8 cellular contexts compared by ENCODE assay signal in the genomic region with DNA sequence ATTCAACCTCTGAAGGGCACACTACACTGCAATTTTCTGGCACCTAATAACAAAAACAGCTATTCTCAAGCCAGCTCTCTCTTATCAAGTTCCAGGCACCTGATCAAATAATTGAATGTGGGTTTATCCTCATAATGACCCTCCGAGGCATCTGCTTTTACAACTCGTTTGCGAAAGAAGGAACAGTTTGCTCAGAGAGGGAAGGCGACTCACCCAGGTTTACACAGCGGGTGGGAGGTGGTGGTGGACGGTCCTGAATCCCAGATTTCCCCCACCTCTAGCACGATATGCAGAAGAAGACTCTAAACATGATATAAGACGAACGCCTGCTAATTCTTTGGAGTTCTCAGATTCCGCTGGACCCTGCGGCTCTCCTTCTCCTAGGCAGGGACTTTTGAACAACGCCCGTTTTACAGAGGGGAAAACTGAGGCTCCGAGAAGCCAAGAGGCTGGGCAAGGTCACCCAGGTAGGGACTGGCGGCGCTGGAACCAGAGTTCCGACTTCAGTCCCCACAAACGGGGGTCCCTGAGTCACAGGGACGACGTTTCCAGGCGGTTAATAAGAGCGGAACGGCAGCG. TPM values are rescaled to one million over a fixed set of nuclear protein-coding genes. Genes with fewer than 3 reads are reported as not detected.
DNase-seq lines count a peak whose midpoint lies in the region; ATAC-seq and TF ChIP-seq lines count a peak whose summit lies in the region.

No MANE protein-coding gene starts in this region.

- H3K4me1 ChIP-seq in CD4-positive, CD25-positive, alpha-beta regulatory T cell (ENCODE audit: control insufficient read depth, insufficient read depth, low read length, poor library complexity, severe bottlenecking): peaks cover 43% of the 10 kb centered on the region

- H3K9me3 Mint-ChIP-seq in CD4-positive, CD25-positive, alpha-beta regulatory T cell: peaks cover 0 to 2% (median 0%) of the 10 kb centered on the region in 7 donors

- no peaks in the 10 kb centered on the region for H3K27me3 ChIP-seq in CD4-positive, CD25-positive, alpha-beta regulatory T cell (ENCODE audit: control insufficient read depth, insufficient read depth, low read length)
- no peaks in the 10 kb centered on the region for H3K27me3 ChIP-seq in neural cell (ENCODE audit: insufficient read depth, low read depth, low read length)

- peak overlapping the region; percentile 82 for H3K27ac ChIP-seq in CD4-positive, CD25-positive, alpha-beta regulatory T cell (ENCODE audit: insufficient read depth, low read length, poor library complexity, severe bottlenecking)
- H3K27ac ChIP-seq in coronary artery: peak overlapping the region; percentile 88 to 93
- peak overlapping the region; percentile 88 for H3K27ac ChIP-seq in neural cell (ENCODE audit: low read length)

- TF ChIP-seq POLR2A in NB4 (IDR thresholded peaks at IDR 0.05; ENCODE audit: extremely low read depth, insufficient read length): no peak

- H4K20me1 ChIP-seq in neural cell (ENCODE audit: insufficient read depth): no peaks in the 10 kb centered on the region

- no peak for TF ChIP-seq EP300 in neural cell (conservative IDR thresholded peaks at IDR 0.05; ENCODE audit: poor library complexity, severe bottlenecking)

- H3K9me2 ChIP-seq in neural cell (ENCODE audit: insufficient read depth, low read length): no peaks in the 10 kb centered on the region

- no peaks in the 10 kb centered on the region for H3K9me3 ChIP-seq in CD4-positive, CD25-positive, alpha-beta regulatory T cell (ENCODE audit: control insufficient read depth in 2 of 2, low read length in 2 of 2)
- no peaks in the 10 kb centered on the region for H3K9me3 ChIP-seq in neural cell (ENCODE audit: low read length)

- peaks cover 4% of the 10 kb centered on the region for H3K27me3 Mint-ChIP-seq in CD4-positive, CD25-positive, alpha-beta regulatory T cell

- peaks cover 9% of the 10 kb centered on the region for H3F3A ChIP-seq in neural cell (ENCODE audit: insufficient read depth, low read length, poor library complexity, severe bottlenecking)

- H2AFZ ChIP-seq in neural cell (ENCODE audit: low read depth, low read length): peak overlapping the region; percentile 3

- peaks cover 66% of the 10 kb centered on the region for H3K79me2 ChIP-seq in neural cell (replicated peaks; ENCODE audit: insufficient read depth, low read length)

- DNase-seq in CD4-positive, CD25-positive, alpha-beta regulatory T cell: no peak
- peak; percentile 22 for DNase-seq in NB4 (ENCODE audit: low read depth)
- DNase-seq in coronary artery (ENCODE audit: low spot score): no peak
- no peak for DNase-seq in NOMO-1 treated with dmso at 0.1 percent for 144 hours (lab: John Stamatoyannopoulos, UW; ENCODE audit: unreplicated experiment)
- no peak for DNase-seq in Ammon's horn (ENCODE audit: low spot score)
- DNase-seq in mucosa of gallbladder (ENCODE audit: low spot score): no peak
- no peak for DNase-seq in left lobe of liver (ENCODE audit: low spot score)

- peak overlapping the region; percentile 77 for H3K4me2 ChIP-seq in neural cell (ENCODE audit: low read length)

- ATAC-seq in CD4-positive, CD25-positive, alpha-beta regulatory T cell (ENCODE audit: low read depth in 2 of 2): no peak
- ATAC-seq in left lobe of liver: no peak

- H3K36me3 Mint-ChIP-seq in CD4-positive, CD25-positive, alpha-beta regulatory T cell: no peaks in the 10 kb centered on the region

- H3K4me1 Mint-ChIP-seq in CD4-positive, CD25-positive, alpha-beta regulatory T cell: peaks cover 10 to 65% (median 34%) of the 10 kb centered on the region in 4 donors

- H3K9ac ChIP-seq in neural cell (ENCODE audit: low read length): peak overlapping the region; percentile 90

- peak overlapping the region; percentile 87 to 91 (median 90) for H3K4me3 Mint-ChIP-seq in CD4-positive, CD25-positive, alpha-beta regulatory T cell

- peaks cover 3% of the 10 kb centered on the region for H3K36me3 ChIP-seq in CD4-positive, CD25-positive, alpha-beta regulatory T cell (ENCODE audit: control insufficient read depth, insufficient read depth, low read length)
- H3K36me3 ChIP-seq in neural cell (ENCODE audit: insufficient read depth, low read length): no peaks in the 10 kb centered on the region

- TF ChIP-seq RAD21 in neural cell (conservative IDR thresholded peaks at IDR 0.05): no peak

- peak overlapping the region; percentile 38 to 97 (median 94) for H3K27ac Mint-ChIP-seq in CD4-positive, CD25-positive, alpha-beta regulatory T cell

- no peak for TF ChIP-seq CTCF in NB4 (IDR thresholded peaks at IDR 0.05; ENCODE audit: low read depth, low read length)
- TF ChIP-seq CTCF in coronary artery (IDR thresholded peaks at IDR 0.05): no peak
- no peak for TF ChIP-seq CTCF in neural cell (IDR thresholded peaks at IDR 0.05; ENCODE audit: poor library complexity, severe bottlenecking)

- H3K4me3 ChIP-seq in CD4-positive, CD25-positive, alpha-beta regulatory T cell (ENCODE audit: low read depth, low read length): peak overlapping the region; percentile 75
- H3K4me3 ChIP-seq in NB4 (ENCODE audit: low read depth, low read length) (peak overlapping the region; percentile 92), coronary artery (peak overlapping the region; percentile 89), neural cell (ENCODE audit: low read length) (peak overlapping the region; percentile 93)

TF ChIP-seq in neural cell, 6 proteins besides CTCF, POLR2A, EP300 and RAD21:
- no peak for TF ChIP-seq POLR2AphosphoS5 (IDR thresholded peaks at IDR 0.05)

RNA-seq across cellular contexts. Expression of a gene that starts 0.6 kb away (rescaled TPM):
- 35.7 TPM for total RNA-seq in CD4-positive, CD25-positive, alpha-beta regulatory T cell
- 10 to 100 TPM; 28.2 to 35.3 (median 31.5) TPM for polyA plus RNA-seq in CD4-positive, CD25-positive, alpha-beta regulatory T cell
- 80.6 and 93.4 TPM in 2 replicates for polyA plus RNA-seq in neural cell
- 78.4 and 84.2 TPM in 2 replicates for polyA minus RNA-seq in neural cell
- total RNA-seq in mucosa of gallbladder (54.0 TPM), left lobe of liver (25.7 TPM)

RNA-seq across cellular contexts. Expression of a gene that starts 2.9 kb away (rescaled TPM):
- total RNA-seq in CD4-positive, CD25-positive, alpha-beta regulatory T cell: 26.5 TPM
- polyA plus RNA-seq in CD4-positive, CD25-positive, alpha-beta regulatory T cell: 10 to 100 TPM; 20.0 to 28.0 (median 23.3) TPM
- polyA plus RNA-seq in neural cell: 102 and 113 TPM in 2 replicates
- 50.6 and 70.4 TPM in 2 replicates for polyA minus RNA-seq in neural cell
- 44.5 TPM for total RNA-seq in mucosa of gallbladder
- 33.5 TPM for total RNA-seq in left lobe of liver

RNA-seq across cellular contexts. Expression of a gene that starts 37.2 kb away (rescaled TPM):
- 3.3 TPM for total RNA-seq in CD4-positive, CD25-positive, alpha-beta regulatory T cell
- polyA plus RNA-seq in CD4-positive, CD25-positive, alpha-beta regulatory T cell: 1 to 10 TPM; 1.8 to 6.1 (median 3.5) TPM
- polyA plus RNA-seq in neural cell: 22.5 and 24.0 TPM in 2 replicates
- 38.7 and 40.2 TPM in 2 replicates for polyA minus RNA-seq in neural cell
- 4.6 TPM for total RNA-seq in mucosa of gallbladder
- 2.8 TPM for total RNA-seq in left lobe of liver

RNA-seq across cellular contexts. Expression of a gene that starts 42.6 kb away (rescaled TPM):
- total RNA-seq in CD4-positive, CD25-positive, alpha-beta regulatory T cell: 14.6 TPM
- polyA plus RNA-seq in CD4-positive, CD25-positive, alpha-beta regulatory T cell: 10 to 100 TPM; 35.1 to 41.8 (median 36.9) TPM
- 56.4 and 72.8 TPM in 2 replicates for polyA plus RNA-seq in neural cell
- polyA minus RNA-seq in neural cell: 46.2 and 57.0 TPM in 2 replicates
- 33.8 TPM for total RNA-seq in mucosa of gallbladder
- 18.6 TPM for total RNA-seq in left lobe of liver

RNA-seq across cellular contexts. Expression of a gene that starts 58.8 kb away (rescaled TPM):
- 3.0 TPM for total RNA-seq in CD4-positive, CD25-positive, alpha-beta regulatory T cell
- 1 to 10 TPM; 2.0 to 7.3 (median 7.1) TPM for polyA plus RNA-seq in CD4-positive, CD25-positive, alpha-beta regulatory T cell
- 6.5 and 8.6 TPM in 2 replicates for polyA plus RNA-seq in neural cell
- polyA minus RNA-seq in neural cell: 45.3 and 51.1 TPM in 2 replicates
- 5.8 TPM for total RNA-seq in mucosa of gallbladder
- 2.0 TPM for total RNA-seq in left lobe of liver
